ENCODE assay signal across 24 cellular contexts in the genomic region with DNA sequence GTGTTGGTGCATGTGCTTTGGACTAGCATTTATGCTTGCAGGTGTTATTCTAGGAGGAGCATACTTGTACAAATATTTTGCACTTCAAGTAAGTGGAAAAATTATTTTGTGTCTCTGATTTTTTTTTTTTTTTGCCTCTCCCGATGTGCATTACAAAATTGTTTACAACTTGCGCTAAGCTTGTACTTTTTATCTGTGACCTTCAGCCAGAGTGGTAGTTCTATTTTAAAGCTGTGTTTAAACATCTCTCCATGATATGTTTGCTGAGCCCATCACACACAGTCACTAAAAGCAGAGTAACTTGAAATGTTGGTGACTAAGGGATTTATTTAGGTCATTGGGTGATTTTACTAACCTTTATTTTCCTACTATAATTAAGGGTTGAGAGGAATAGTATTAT. TPM values are rescaled to one million over a fixed set of nuclear protein-coding genes. Genes with fewer than 3 reads are reported as not detected.
DNase-seq lines count a peak whose midpoint lies in the region; ATAC-seq, FAIRE-seq and TF ChIP-seq lines count a peak whose summit lies in the region.
"Had no signal": no experiment of that assay in that cellular context is flagged by ENCODE, and none has a peak within 500 bp of the region (broad histone marks: within the 10 kb centered on the region; RNA-seq: fewer than 3 reads in every experiment).

No MANE protein-coding gene starts in this region.

- peak overlapping the region; percentile 10 for H3K27ac Mint-ChIP-seq in activated T-cell treated with anti-CD3 and anti-CD28 coated beads, Interleukin-2, amount 50 U/mL, for 72 hours
- H3K27ac Mint-ChIP-seq in natural killer cell: peak overlapping the region; percentile 49 to 72
- no peak overlapping the region for H3K27ac Mint-ChIP-seq in type B pancreatic cell
- H3K27ac Mint-ChIP-seq: activated naive CD4-positive, alpha-beta T cell treated with anti-CD3 and anti-CD28 coated beads, Interleukin-2, amount 10 ng/mL, durations not matched to agents 7 days and 5 days had no signal

- peaks cover 4 to 16% of the 10 kb centered on the region in 2 donors for H3K36me3 Mint-ChIP-seq in activated T-cell treated with anti-CD3 and anti-CD28 coated beads, Interleukin-2, amount 50 U/mL, for 72 hours (ENCODE audit: insufficient read depth in 2 of 2)
- peaks cover 36% of the 10 kb centered on the region for H3K36me3 Mint-ChIP-seq in activated T-cell treated with anti-CD3 and anti-CD28 coated beads, Interleukin-2, amount 50 U/mL, for 4 hours (ENCODE audit: insufficient read depth)
- H3K36me3 Mint-ChIP-seq in natural killer cell (peaks cover 12% of the 10 kb centered on the region), type B pancreatic cell (peaks cover 33% of the 10 kb centered on the region)

- no peak for DNase-seq in activated T-cell treated with anti-CD3 and anti-CD28 coated beads, Interleukin-2, amount 50 U/mL, for 72 hours
- DNase-seq in activated T-cell treated with anti-CD3 and anti-CD28 coated beads, Interleukin-2, amount 50 U/mL, for 4 hours: no peak
- DNase-seq in GM19239 (ENCODE audit: insufficient read length, low spot score) (no peak), fibroblast of villous mesenchyme (ENCODE audit: low read depth) (peak; percentile 13), natural killer cell (no peak), LoVo (ENCODE audit: low spot score) (no peak), type B pancreatic cell (ENCODE audit: extremely low spot score, unreplicated experiment) (no peak)
- DNase-seq: activated CD8-positive, alpha-beta memory T cell treated with anti-CD3 and anti-CD28 coated beads for 24 hours; activated naive CD4-positive, alpha-beta T cell treated with anti-CD3 and anti-CD28 coated beads, Interleukin-2, amount 10 ng/mL, durations not matched to agents 7 days and 5 days; DMS 273 treated with DMSO at 0.1 percent for 48 hours; effector CD4-positive, alpha-beta T cell; foreskin melanocyte; hypothalamus; islet precursor cell; KG1; MV-4-11; NCI-H1930; NCI-H82; OCI-M1; T-helper 9 cell; uterus had no signal

- intact Hi-C loops in natural killer cell (cut with micrococcal nuclease): no loop called here

- H3K9me3 Mint-ChIP-seq in activated T-cell treated with anti-CD3 and anti-CD28 coated beads, Interleukin-2, amount 50 U/mL, for 72 hours: no peaks in the 10 kb centered on the region
- no peaks in the 10 kb centered on the region for H3K9me3 Mint-ChIP-seq in activated T-cell treated with anti-CD3 and anti-CD28 coated beads, Interleukin-2, amount 50 U/mL, for 4 hours
- no peaks in the 10 kb centered on the region for H3K9me3 Mint-ChIP-seq in natural killer cell
- no peaks in the 10 kb centered on the region for H3K9me3 Mint-ChIP-seq in type B pancreatic cell
- H3K9me3 Mint-ChIP-seq: activated naive CD4-positive, alpha-beta T cell treated with anti-CD3 and anti-CD28 coated beads, Interleukin-2, amount 10 ng/mL, durations not matched to agents 7 days and 5 days had no signal

- peaks cover 24% of the 10 kb centered on the region for H3K4me1 Mint-ChIP-seq in activated T-cell treated with anti-CD3 and anti-CD28 coated beads, Interleukin-2, amount 50 U/mL, for 72 hours (ENCODE audit: low read depth)
- H3K4me1 Mint-ChIP-seq in activated T-cell treated with anti-CD3 and anti-CD28 coated beads, Interleukin-2, amount 50 U/mL, for 4 hours (ENCODE audit: low read depth): peaks cover 54% of the 10 kb centered on the region
- H3K4me1 Mint-ChIP-seq in natural killer cell (peaks cover 57 to 61% of the 10 kb centered on the region in 2 donors), type B pancreatic cell (ENCODE audit: unreplicated experiment) (peaks cover 11% of the 10 kb centered on the region)

- no peak overlapping the region for H3K4me3 ChIP-seq in fibroblast of villous mesenchyme (ENCODE audit: low read depth, low read length)
- H3K4me3 ChIP-seq: BLaER1 treated with 17β-estradiol and CSF1 and Interleukin-3, amounts not matched to agents 10 nM and 100 nM; suprapubic skin; uterus had no signal

- H3K27me3 Mint-ChIP-seq in activated T-cell treated with anti-CD3 and anti-CD28 coated beads, Interleukin-2, amount 50 U/mL, for 72 hours (ENCODE audit: low read depth): no peaks in the 10 kb centered on the region
- H3K27me3 Mint-ChIP-seq in activated T-cell treated with anti-CD3 and anti-CD28 coated beads, Interleukin-2, amount 50 U/mL, for 4 hours (ENCODE audit: low read depth): no peaks in the 10 kb centered on the region
- H3K27me3 Mint-ChIP-seq in natural killer cell (ENCODE audit: low read depth in 2 of 2): no peaks in the 10 kb centered on the region
- H3K27me3 Mint-ChIP-seq in type B pancreatic cell: no peaks in the 10 kb centered on the region
- H3K27me3 Mint-ChIP-seq: activated naive CD4-positive, alpha-beta T cell treated with anti-CD3 and anti-CD28 coated beads, Interleukin-2, amount 10 ng/mL, durations not matched to agents 7 days and 5 days had no signal

- FAIRE-seq in GM19239 (lab: Jason Lieb, UNC): peak; percentile 45

- no peak for TF ChIP-seq CTCF in fibroblast of villous mesenchyme (IDR thresholded peaks at IDR 0.05; ENCODE audit: insufficient read depth, low read depth, low read length)
- TF ChIP-seq CTCF in natural killer cell (IDR thresholded peaks at IDR 0.05): no peak
- no peak for TF ChIP-seq CTCF in type B pancreatic cell (conservative IDR thresholded peaks at IDR 0.05)

- ATAC-seq in activated T-cell treated with anti-CD3 and anti-CD28 coated beads, Interleukin-2, amount 50 U/mL, for 72 hours (replicated peaks in 1 of 2): no peak
- ATAC-seq in activated T-cell treated with anti-CD3 and anti-CD28 coated beads, Interleukin-2, amount 50 U/mL, for 4 hours: no peak
- no peak for ATAC-seq in natural killer cell
- ATAC-seq in HG02840 (IDR thresholded peaks at IDR 0.05; ENCODE audit: low FRiP score, unreplicated experiment): no peak

- no peak overlapping the region for H3K4me3 Mint-ChIP-seq in activated T-cell treated with anti-CD3 and anti-CD28 coated beads, Interleukin-2, amount 50 U/mL, for 72 hours
- no peak overlapping the region for H3K4me3 Mint-ChIP-seq in activated T-cell treated with anti-CD3 and anti-CD28 coated beads, Interleukin-2, amount 50 U/mL, for 4 hours
- no peak overlapping the region for H3K4me3 Mint-ChIP-seq in natural killer cell
- H3K4me3 Mint-ChIP-seq in type B pancreatic cell: no peak overlapping the region
- H3K4me3 Mint-ChIP-seq: activated naive CD4-positive, alpha-beta T cell treated with anti-CD3 and anti-CD28 coated beads, Interleukin-2, amount 10 ng/mL, durations not matched to agents 7 days and 5 days had no signal

RNA-seq across cellular contexts. Expression of a gene that starts 20.8 kb away (rescaled TPM):
- total RNA-seq in activated T-cell treated with anti-CD3 and anti-CD28 coated beads, Interleukin-2, amount 50 U/mL, for 72 hours: 100 to 1,000 TPM; 109 to 111 TPM
- 10 to 100 TPM; 48.8 to 63.5 (median 49.3) TPM for total RNA-seq in activated T-cell treated with anti-CD3 and anti-CD28 coated beads, Interleukin-2, amount 50 U/mL, for 4 hours
- 112 and 122 TPM in 2 replicates for total RNA-seq in fibroblast of villous mesenchyme
- 100 to 1,000 TPM; 305 to 387 (median 309) TPM for total RNA-seq in natural killer cell
- total RNA-seq in type B pancreatic cell (ENCODE audit: low replicate concordance): 232 and 302 TPM in 2 replicates

RNA-seq across cellular contexts. Expression of a gene that starts 49.7 kb away (rescaled TPM):
- 10 to 100 TPM; 32.5 to 37.7 TPM for total RNA-seq in activated T-cell treated with anti-CD3 and anti-CD28 coated beads, Interleukin-2, amount 50 U/mL, for 72 hours
- 10 to 100 TPM; 27.8 to 31.4 (median 30.2) TPM for total RNA-seq in activated T-cell treated with anti-CD3 and anti-CD28 coated beads, Interleukin-2, amount 50 U/mL, for 4 hours
- total RNA-seq in fibroblast of villous mesenchyme (35.8 and 50.5 TPM in 2 replicates), natural killer cell (10 to 100 TPM; 25.5 to 28.3 (median 26.9) TPM), type B pancreatic cell (ENCODE audit: low replicate concordance) (26.6 and 29.3 TPM in 2 replicates)
